Comparison of ENCODE assay signal across 8 cellular contexts in genomic region chr10:124741922-124742417, GRCh38. TPM values are rescaled to one million over a fixed set of nuclear protein-coding genes. Genes with fewer than 3 reads are reported as not detected.
A peak's percentile ranks its signal among the peaks of the same experiment; 100 is the strongest.
DNase-seq lines count a peak whose midpoint lies in the region; ATAC-seq, FAIRE-seq and TF ChIP-seq lines count a peak whose summit lies in the region.

No MANE protein-coding gene starts in this region.

- no peak overlapping the region for H2BK15ac ChIP-seq in mesendoderm (replicated peaks; ENCODE audit: low read depth)

- H3K27ac ChIP-seq in astrocyte (ENCODE audit: low read depth, low read length) (no peak overlapping the region), mesendoderm (ENCODE audit: low read depth, low read length) (no peak overlapping the region), uterus (peak overlapping the region; percentile 88 to 92)

- H3K4me2 ChIP-seq in astrocyte (ENCODE audit: low read length) (peak overlapping the region; percentile 88), mesendoderm (ENCODE audit: low read length) (no peak overlapping the region)

- peaks cover 20% of the 10 kb centered on the region for H3K27me3 Mint-ChIP-seq in stimulated activated naive CD8-positive, alpha-beta T cell treated with anti-CD3 and anti-CD28 coated beads, Interleukin-15, Interleukin-2, amounts not matched to agents 100 ng/mL and 50 ng/mL, for 24 hours
- H3K27me3 Mint-ChIP-seq in astrocyte (ENCODE audit: low read depth, unreplicated experiment) = no peaks in the 10 kb centered on the region

- no peak overlapping the region for H2BK5ac ChIP-seq in mesendoderm (ENCODE audit: low read length)

- intact Hi-C loops in uterus (cut with DNase I; ENCODE audit: low total_unique reads) = loop anchor here (5.0 kb wide), 1 partner anchor 210 kb away; no protein-coding TSS in a partner anchor

- H3K4me1 Mint-ChIP-seq in stimulated activated naive CD8-positive, alpha-beta T cell treated with anti-CD3 and anti-CD28 coated beads, Interleukin-15, Interleukin-2, amounts not matched to agents 100 ng/mL and 50 ng/mL, for 24 hours (ENCODE audit: low read depth) = peaks cover 73% of the 10 kb centered on the region
- H3K4me1 Mint-ChIP-seq in astrocyte (ENCODE audit: low read depth, unreplicated experiment) = peaks cover 37% of the 10 kb centered on the region

- H4K8ac ChIP-seq in mesendoderm (ENCODE audit: low read depth, low read length) = no peak overlapping the region

- peaks cover 32% of the 10 kb centered on the region for H3K4me1 ChIP-seq in astrocyte (ENCODE audit: insufficient read depth, low read length)
- H3K4me1 ChIP-seq in mesendoderm (ENCODE audit: control insufficient read depth, low read depth, low read length) = peaks cover 27% of the 10 kb centered on the region
- H3K4me1 ChIP-seq in uterus = peaks cover 16 to 30% of the 10 kb centered on the region in 2 donors

- FAIRE-seq in astrocyte (lab: Jason Lieb, UNC) = no peak

- H2AFZ ChIP-seq in astrocyte (ENCODE audit: low read depth, low read length) = no peak overlapping the region

- no peak overlapping the region for H3K23ac ChIP-seq in mesendoderm (ENCODE audit: low read length)

- H3K9ac ChIP-seq in astrocyte (ENCODE audit: low read length) (no peak overlapping the region), mesendoderm (ENCODE audit: low read length) (peak overlapping the region; percentile 75)

- DNase-seq in stimulated activated naive CD8-positive, alpha-beta T cell treated with anti-CD3 and anti-CD28 coated beads, Interleukin-15, Interleukin-2, amounts not matched to agents 100 U/mL and 50 U/mL, for 24 hours = no peak
- DNase-seq in astrocyte (ENCODE audit: low read depth) (no peak), mesendoderm (peak; percentile 47), uterus (peak; percentile 27 to 39), NCI-H146 treated with DMSO at 0.1 percent for 48 hours (lab: John Stamatoyannopoulos, UW; ENCODE audit: unreplicated experiment) (no peak)
- no peak for DNase-seq in activated CD8-positive, alpha-beta memory T cell treated with anti-CD3 and anti-CD28 coated beads, Interleukin-2, amount 50 U/mL, for 48 hours

- H4K5ac ChIP-seq in mesendoderm (ENCODE audit: low read length) = no peak overlapping the region

- no peaks in the 10 kb centered on the region for H3K9me3 ChIP-seq in astrocyte (ENCODE audit: insufficient read depth, low read depth, low read length)
- H3K9me3 ChIP-seq in uterus = no peaks in the 10 kb centered on the region

- no peak overlapping the region for H2AK5ac ChIP-seq in mesendoderm (ENCODE audit: low read length)

- no CpG with 5 or more reads among the region's 9 CpGs for WGBS in mesendoderm (ENCODE audit: extremely low coverage, insufficient coverage, low lambda C conversion rate)

- no peak overlapping the region for H3K4ac ChIP-seq in mesendoderm (ENCODE audit: low read depth, low read length)

- H3K36me3 ChIP-seq in astrocyte (ENCODE audit: insufficient read depth, low read length) (no peaks in the 10 kb centered on the region), mesendoderm (ENCODE audit: control insufficient read depth, insufficient read depth, low read length) (no peaks in the 10 kb centered on the region), uterus (no peaks in the 10 kb centered on the region)

- no peak for TF ChIP-seq POLR2A in uterus (IDR thresholded peaks at IDR 0.05)

- no peaks in the 10 kb centered on the region for H3K9me3 Mint-ChIP-seq in stimulated activated naive CD8-positive, alpha-beta T cell treated with anti-CD3 and anti-CD28 coated beads, Interleukin-15, Interleukin-2, amounts not matched to agents 100 ng/mL and 50 ng/mL, for 24 hours
- H3K9me3 Mint-ChIP-seq in astrocyte (ENCODE audit: unreplicated experiment) = no peaks in the 10 kb centered on the region

- H3K4me3 Mint-ChIP-seq in stimulated activated naive CD8-positive, alpha-beta T cell treated with anti-CD3 and anti-CD28 coated beads, Interleukin-15, Interleukin-2, amounts not matched to agents 100 ng/mL and 50 ng/mL, for 24 hours = peak overlapping the region; percentile 93
- peak overlapping the region; percentile 96 for H3K4me3 Mint-ChIP-seq in astrocyte (ENCODE audit: unreplicated experiment)

- H3K36me3 Mint-ChIP-seq in stimulated activated naive CD8-positive, alpha-beta T cell treated with anti-CD3 and anti-CD28 coated beads, Interleukin-15, Interleukin-2, amounts not matched to agents 100 ng/mL and 50 ng/mL, for 24 hours (ENCODE audit: low read depth) = peaks cover 5% of the 10 kb centered on the region
- H3K36me3 Mint-ChIP-seq in astrocyte (ENCODE audit: low read depth, unreplicated experiment) = peaks cover 2% of the 10 kb centered on the region

- H3K79me2 ChIP-seq in astrocyte (ENCODE audit: insufficient read depth, low read length) (peaks cover 35% of the 10 kb centered on the region), mesendoderm (ENCODE audit: control insufficient read depth, insufficient read depth, low read length) (peaks cover 16% of the 10 kb centered on the region)

- TF ChIP-seq CTCF in astrocyte (IDR thresholded peaks at IDR 0.05; ENCODE audit: insufficient read depth, low read depth, low read length) (no peak), uterus (IDR thresholded peaks at IDR 0.05) (no peak)

- no peak overlapping the region for H3K56ac ChIP-seq in mesendoderm (ENCODE audit: low read length)

- H3K27me3 ChIP-seq in astrocyte (ENCODE audit: insufficient read depth, low read length) (no peaks in the 10 kb centered on the region), mesendoderm (ENCODE audit: insufficient read depth, low read length, poor library complexity) (no peaks in the 10 kb centered on the region), uterus (no peaks in the 10 kb centered on the region)

- H3K27ac Mint-ChIP-seq in stimulated activated naive CD8-positive, alpha-beta T cell treated with anti-CD3 and anti-CD28 coated beads, Interleukin-15, Interleukin-2, amounts not matched to agents 100 ng/mL and 50 ng/mL, for 24 hours = peak overlapping the region; percentile 80
- peak overlapping the region; percentile 3 for H3K27ac Mint-ChIP-seq in astrocyte (ENCODE audit: unreplicated experiment)

- H3K4me3 ChIP-seq in astrocyte (ENCODE audit: insufficient read depth, low read depth, low read length) (peak overlapping the region; percentile 66), mesendoderm (ENCODE audit: low read length) (no peak overlapping the region), uterus (peak overlapping the region; percentile 57 to 65)

- no peak for ATAC-seq in stimulated activated naive CD8-positive, alpha-beta T cell treated with anti-CD3 and anti-CD28 coated beads, Interleukin-15, Interleukin-2, amounts not matched to agents 100 U/mL and 50 U/mL, for 24 hours
- no peak for ATAC-seq in HG02885 (IDR thresholded peaks at IDR 0.05; ENCODE audit: poor library complexity, unreplicated experiment)

- H3K79me1 ChIP-seq in mesendoderm (ENCODE audit: low read length) = peaks cover 13% of the 10 kb centered on the region

- no peak overlapping the region for H3K18ac ChIP-seq in mesendoderm (ENCODE audit: low read length)

- no peak overlapping the region for H2BK120ac ChIP-seq in mesendoderm (ENCODE audit: low read depth, low read length)

- peaks cover 57% of the 10 kb centered on the region for H4K20me1 ChIP-seq in astrocyte (ENCODE audit: insufficient read depth, low read length)

RNA-seq across cellular contexts. Expression of gene FAM53B, which starts 2.2 kb away (rescaled TPM):
- total RNA-seq in astrocyte (12.9 and 13.7 TPM in 2 replicates), uterus (10 to 100 TPM; 10.9 to 94.3 (median 67.8) TPM)
- 9.4 TPM for polyA plus RNA-seq in mesendoderm (2013, experiment 1 of 2)
- polyA plus RNA-seq in mesendoderm (2013, experiment 2 of 2) = 9.3 TPM

RNA-seq across cellular contexts. Expression of gene EEF1AKMT2, which starts 49.7 kb away (rescaled TPM):
- 19.1 and 19.5 TPM in 2 replicates for total RNA-seq in astrocyte
- 16.3 TPM for polyA plus RNA-seq in mesendoderm (2013, experiment 1 of 2)
- polyA plus RNA-seq in mesendoderm (2013, experiment 2 of 2) = 15.8 TPM
- total RNA-seq in uterus = 10 to 100 TPM; 17.9 to 60.6 (median 40.7) TPM

RNA-seq across cellular contexts. Expression of gene ABRAXAS2, which starts 59.6 kb away (rescaled TPM):
- total RNA-seq in astrocyte = 16.8 and 17.1 TPM in 2 replicates
- 14.4 TPM for polyA plus RNA-seq in mesendoderm (2013, experiment 1 of 2)
- 13.8 TPM for polyA plus RNA-seq in mesendoderm (2013, experiment 2 of 2)
- total RNA-seq in uterus = 10 to 100 TPM in 3 of 4 donors, 1 to 10 TPM in 1; 3.8 to 36.6 (median 19.9) TPM

Comparison
In these comparisons a context has a peak if more than half of its experiments do, and no peak if none do; other contexts are left out.
1. DNase-seq: peak in mesendoderm (single experiment) and uterus (2 of 2); none in stimulated activated naive CD8-positive, alpha-beta T cell treated with anti-CD3 and anti-CD28 coated beads, Interleukin-15, Interleukin-2, amounts not matched to agents 100 U/mL and 50 U/mL, for 24 hours (single experiment), astrocyte (single experiment), activated CD8-positive, alpha-beta memory T cell treated with anti-CD3 and anti-CD28 coated beads, Interleukin-2, amount 50 U/mL, for 48 hours (single experiment) and NCI-H146 treated with DMSO at 0.1 percent for 48 hours (single experiment).
2. H3K27ac ChIP-seq: peak in uterus (2 of 2); none in astrocyte (single experiment) and mesendoderm (single experiment).